17 cellular contexts compared by ENCODE assay signal in genomic region chr7:6359742-6360141, GRCh38.
"Had no signal": no experiment of that assay in that cellular context is flagged by ENCODE, and none has a peak within 500 bp of the region (broad histone marks: within the 10 kb centered on the region; RNA-seq: fewer than 3 reads in every experiment).

No MANE protein-coding gene starts in this region.

- H3K4me3 Mint-ChIP-seq: activated CD4-positive, alpha-beta memory T cell treated with anti-CD3 and anti-CD28 coated beads for 36 hours; activated CD4-positive, alpha-beta T cell treated with anti-CD3 and anti-CD28 coated beads for 36 hours; activated naive CD8-positive, alpha-beta T cell treated with anti-CD3 and anti-CD28 coated beads for 36 hours; nephron; stimulated activated naive B cell treated with anti-CD40 and anti-IgM and Interleukin-4, amounts not matched to agents 10 μg/mL and 1 μg/mL and 100 μg/mL, for 72 hours had no signal

- H3K36me3 Mint-ChIP-seq: activated CD4-positive, alpha-beta memory T cell treated with anti-CD3 and anti-CD28 coated beads for 36 hours; activated naive CD8-positive, alpha-beta T cell treated with anti-CD3 and anti-CD28 coated beads for 36 hours; stimulated activated naive B cell treated with anti-CD40 and anti-IgM and Interleukin-4, amounts not matched to agents 10 μg/mL and 1 μg/mL and 100 μg/mL, for 72 hours had no signal

- H3K27ac ChIP-seq: gastroesophageal sphincter, left ventricle myocardium inferior had no signal

- H3K36me3 ChIP-seq: gastroesophageal sphincter, heart left ventricle, left ventricle myocardium inferior had no signal

- H3K9me3 Mint-ChIP-seq: activated CD4-positive, alpha-beta memory T cell treated with anti-CD3 and anti-CD28 coated beads for 36 hours; activated naive CD8-positive, alpha-beta T cell treated with anti-CD3 and anti-CD28 coated beads for 36 hours; nephron had no signal

- H3K27me3 ChIP-seq: gastroesophageal sphincter, heart left ventricle had no signal

- H3K27ac Mint-ChIP-seq: activated CD4-positive, alpha-beta memory T cell treated with anti-CD3 and anti-CD28 coated beads for 36 hours; activated CD4-positive, alpha-beta T cell treated with anti-CD3 and anti-CD28 coated beads for 36 hours; activated naive CD8-positive, alpha-beta T cell treated with anti-CD3 and anti-CD28 coated beads for 36 hours; nephron; progenitor cell of endocrine pancreas; stimulated activated naive B cell treated with anti-CD40 and anti-IgM and Interleukin-4, amounts not matched to agents 10 μg/mL and 1 μg/mL and 100 μg/mL, for 72 hours had no signal

- H3K4me1 ChIP-seq: gastroesophageal sphincter, left ventricle myocardium inferior had no signal

- H3K4me1 Mint-ChIP-seq: activated naive CD8-positive, alpha-beta T cell treated with anti-CD3 and anti-CD28 coated beads for 36 hours; nephron had no signal

- H3K27me3 Mint-ChIP-seq: activated CD4-positive, alpha-beta T cell treated with anti-CD3 and anti-CD28 coated beads for 36 hours; activated naive CD8-positive, alpha-beta T cell treated with anti-CD3 and anti-CD28 coated beads for 36 hours; progenitor cell of endocrine pancreas; stimulated activated naive B cell treated with anti-CD40 and anti-IgM and Interleukin-4, amounts not matched to agents 10 μg/mL and 1 μg/mL and 100 μg/mL, for 72 hours had no signal

- H3K4me3 ChIP-seq: gastroesophageal sphincter, heart left ventricle, left ventricle myocardium inferior had no signal

- ATAC-seq: esophagus mucosa; gastroesophageal sphincter; heart left ventricle; stimulated activated naive B cell treated with anti-CD40 and anti-IgM and Interleukin-4, amounts not matched to agents 10 μg/mL and 1 μg/mL and 100 μg/mL, for 72 hours had no signal

- DNase-seq: activated CD4-positive, alpha-beta memory T cell treated with anti-CD3 and anti-CD28 coated beads for 36 hours; activated naive CD8-positive, alpha-beta T cell treated with anti-CD3 and anti-CD28 coated beads for 36 hours; activated T-cell treated with anti-CD3 and anti-CD28 coated beads for 4 hours; amniotic stem cell; effector CD8-positive, alpha-beta T cell; heart left ventricle; kidney; left ventricle myocardium inferior; mammary epithelial cell; midbrain; occipital lobe; stimulated activated naive B cell treated with anti-CD40 and anti-IgM and Interleukin-4, amounts not matched to agents 10 μg/mL and 1 μg/mL and 100 μg/mL, for 72 hours had no signal

- H3K9me3 ChIP-seq: gastroesophageal sphincter, heart left ventricle, left ventricle myocardium inferior had no signal
